29 cellular contexts compared by ENCODE assay signal in the genomic region with DNA sequence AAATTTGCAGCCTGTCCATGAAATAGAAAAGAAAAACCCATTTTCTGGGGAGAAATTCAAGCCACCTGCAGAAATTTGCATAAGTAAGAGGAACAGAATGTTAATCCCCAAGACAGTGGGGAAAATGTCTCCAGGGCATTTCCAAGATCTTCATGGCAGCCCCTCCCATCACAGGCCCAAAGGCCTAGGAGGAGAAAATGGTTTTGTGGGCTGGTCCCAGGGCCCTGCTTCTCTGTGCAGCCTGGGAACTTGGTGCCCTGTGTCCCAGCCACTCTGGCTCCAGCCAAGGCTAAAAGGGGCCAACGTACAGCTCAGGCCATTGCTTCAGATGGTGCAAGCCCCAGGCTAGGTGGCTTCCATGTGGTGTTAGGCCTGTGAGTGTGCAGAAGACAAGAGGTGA.
"Had no signal": no experiment of that assay in that cellular context is flagged by ENCODE, and none has a peak within 500 bp of the region (broad histone marks: within the 10 kb centered on the region; RNA-seq: fewer than 3 reads in every experiment).

No MANE protein-coding gene starts in this region.

- DNase-seq: colonic mucosa; cortex of kidney; dermis blood vessel endothelial cell; dorsolateral prefrontal cortex; effector CD4-positive, alpha-beta T cell; effector CD8-positive, alpha-beta T cell; effector memory CD4-positive, alpha-beta T cell; effector memory CD8-positive, alpha-beta T cell; endodermal cell; erythroblast; esophagus squamous epithelium; foreskin fibroblast; foreskin keratinocyte; foreskin melanocyte; gastrocnemius medialis; glutamatergic neuron; head of caudate nucleus; heart left ventricle; heart right ventricle had no signal

- H3K9me3 ChIP-seq: colonic mucosa, esophagus muscularis mucosa, gastrocnemius medialis had no signal

- H3K27ac Mint-ChIP-seq: dendritic cell treated with granulocyte-macrophage colony-stimulating factor and Interleukin-4, amounts not matched to agents 40 ng/mL and 50 ng/mL, for 4 days; endodermal cell had no signal

- H3K36me3 ChIP-seq: colonic mucosa, esophagus muscularis mucosa, esophagus squamous epithelium, gastrocnemius medialis, gastroesophageal sphincter, heart left ventricle, heart right ventricle had no signal

- H3K4me3 Mint-ChIP-seq: dendritic cell treated with granulocyte-macrophage colony-stimulating factor and Interleukin-4, amounts not matched to agents 40 ng/mL and 50 ng/mL, for 4 days; effector memory CD8-positive, alpha-beta T cell; endodermal cell had no signal

- H3K9me3 Mint-ChIP-seq: dendritic cell treated with granulocyte-macrophage colony-stimulating factor and Interleukin-4, amounts not matched to agents 40 ng/mL and 50 ng/mL, for 4 days; effector memory CD8-positive, alpha-beta T cell had no signal

- H3K4me1 ChIP-seq: colonic mucosa, esophagus muscularis mucosa, foreskin keratinocyte, gastrocnemius medialis, gastroesophageal sphincter, heart left ventricle, heart right ventricle had no signal

- H3K4me3 ChIP-seq: colonic mucosa, coronary artery, dorsolateral prefrontal cortex, esophagus muscularis mucosa, esophagus squamous epithelium, gastrocnemius medialis, gastroesophageal sphincter, heart left ventricle, heart right ventricle had no signal

- ATAC-seq: effector memory CD8-positive, alpha-beta T cell; esophagus mucosa; foreskin keratinocyte; gastrocnemius medialis; gastroesophageal sphincter; heart left ventricle; heart right ventricle had no signal

- H3K27me3 ChIP-seq: colonic mucosa, dorsolateral prefrontal cortex, esophagus muscularis mucosa, esophagus squamous epithelium, foreskin keratinocyte, gastrocnemius medialis, gastroesophageal sphincter, heart right ventricle had no signal

- H3K4me1 Mint-ChIP-seq: endodermal cell had no signal

- H3K27ac ChIP-seq: colonic mucosa, coronary artery, dorsolateral prefrontal cortex, epithelial cell of prostate, esophagus muscularis mucosa, esophagus squamous epithelium, foreskin keratinocyte, gastrocnemius medialis, gastroesophageal sphincter, heart left ventricle, heart right ventricle had no signal

- FAIRE-seq: colon, endometrium, endothelial cell of umbilical vein, frontal cortex had no signal
